ENCODE assay signal across 1 cellular context in the genomic region with DNA sequence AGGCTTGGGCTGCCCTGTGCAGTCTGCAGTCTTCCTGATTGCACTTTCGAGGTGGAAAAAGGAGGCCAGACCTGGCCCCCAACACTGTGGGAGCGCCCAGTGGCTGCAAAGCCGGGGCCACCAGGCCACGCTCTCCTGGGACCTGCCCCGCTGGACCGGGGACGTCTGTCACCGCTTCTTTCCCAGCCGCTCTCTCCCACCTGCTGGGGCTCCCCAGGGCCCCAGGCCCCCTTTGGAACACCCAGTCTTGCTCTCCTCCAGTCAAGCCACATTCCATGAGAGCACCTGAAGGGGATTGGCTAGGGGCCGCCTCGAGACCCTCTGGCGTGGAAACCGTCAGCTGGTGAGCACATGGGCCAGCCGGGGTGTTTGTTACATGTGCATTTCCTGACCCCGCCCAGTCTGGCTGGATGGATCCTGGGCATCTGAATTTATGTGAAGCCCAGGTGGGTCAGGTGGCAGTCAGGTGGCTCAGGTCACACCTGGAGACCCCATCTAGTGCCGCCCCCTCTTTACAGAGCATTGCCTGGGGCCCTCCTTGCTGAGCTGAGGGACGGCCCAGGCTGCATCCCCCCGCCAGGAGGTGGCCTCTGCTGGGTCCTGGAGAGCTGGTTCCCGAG.
TF ChIP-seq lines count a peak whose summit lies in the region.

No MANE protein-coding gene starts in this region.

TF ChIP-seq in H1, 55 proteins besides CTCF, POLR2A, EP300 and RAD21:
- no peak for TF ChIP-seq JUND (IDR thresholded peaks at IDR 0.05; ENCODE audit: low read length)
- TF ChIP-seq CBX8 (IDR thresholded peaks at IDR 0.05; ENCODE audit: borderline replicate concordance, low read depth, low read length): no peak
- TF ChIP-seq KDM4A (IDR thresholded peaks at IDR 0.05; ENCODE audit: low read depth, low read length, severe bottlenecking): no peak
- no peak for TF ChIP-seq ASH2L (IDR thresholded peaks at IDR 0.05; ENCODE audit: low read length)
- TF ChIP-seq, protein P1, sequence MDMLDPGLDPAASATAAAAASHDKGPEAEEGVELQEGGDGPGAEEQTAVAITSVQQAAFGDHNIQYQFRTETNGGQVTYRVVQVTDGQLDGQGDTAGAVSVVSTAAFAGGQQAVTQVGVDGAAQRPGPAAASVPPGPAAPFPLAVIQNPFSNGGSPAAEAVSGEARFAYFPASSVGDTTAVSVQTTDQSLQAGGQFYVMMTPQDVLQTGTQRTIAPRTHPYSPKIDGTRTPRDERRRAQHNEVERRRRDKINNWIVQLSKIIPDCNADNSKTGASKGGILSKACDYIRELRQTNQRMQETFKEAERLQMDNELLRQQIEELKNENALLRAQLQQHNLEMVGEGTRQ (IDR thresholded peaks at IDR 0.05; ENCODE audit: low read length): no peak
- TF ChIP-seq SRF (IDR thresholded peaks at IDR 0.05; ENCODE audit: low read depth, low read length): no peak
- no peak for TF ChIP-seq BCL11A (IDR thresholded peaks at IDR 0.05; ENCODE audit: low read depth in 2 of 2, low read length in 2 of 2)
